In the genomic region with DNA sequence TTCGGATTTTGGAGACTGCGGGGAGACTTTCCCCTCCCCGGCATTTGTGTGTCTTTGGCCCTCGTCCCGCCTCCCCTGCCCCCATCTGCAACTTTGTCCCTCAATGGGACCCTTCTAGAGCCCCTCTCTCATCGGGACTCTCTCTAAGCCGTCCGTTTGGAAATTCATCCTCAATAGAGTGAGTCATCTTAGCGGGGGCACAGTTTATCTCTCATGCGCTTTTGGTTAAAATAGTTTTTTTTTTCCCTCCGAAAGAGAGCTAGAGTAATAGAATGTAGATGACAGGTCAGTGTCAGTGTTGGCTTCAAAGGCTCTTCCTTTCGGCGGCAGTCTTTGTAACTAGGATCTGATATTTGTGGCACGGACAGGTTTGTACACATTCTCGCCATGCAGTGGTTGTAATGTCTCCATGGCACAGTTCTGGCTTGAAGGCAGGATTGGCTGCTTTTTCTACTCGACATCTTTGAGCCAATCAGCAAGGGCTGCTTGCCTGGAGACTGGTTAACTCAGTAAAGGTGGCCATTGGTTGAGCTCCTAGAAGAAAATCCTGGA, we compare ENCODE assay signal across 8 cellular contexts. TPM values are rescaled to one million over a fixed set of nuclear protein-coding genes. Genes with fewer than 3 reads are reported as not detected.
DNase-seq lines count a peak whose midpoint lies in the region; FAIRE-seq lines count a peak whose summit lies in the region.

No MANE protein-coding gene starts in this region.

- H3K27me3 Mint-ChIP-seq in activated naive CD4-positive, alpha-beta T cell treated with anti-CD3 and anti-CD28 coated beads for 36 hours (ENCODE audit: low read depth), result no peaks in the 10 kb centered on the region

- H3K4me3 Mint-ChIP-seq in activated naive CD4-positive, alpha-beta T cell treated with anti-CD3 and anti-CD28 coated beads for 36 hours, result peak overlapping the region; percentile 93

- CTCF ChIA-PET in activated naive CD4-positive, alpha-beta T cell treated with anti-CD3 and anti-CD28 coated beads for 36 hours (lab: Charles Lee), result interaction anchor here (0.6 to 2.8 kb wide), 6 partner anchors 79 to 271 kb away, joined by 3 to 14 read pairs (median 4); no protein-coding TSS in a partner anchor

- H3K4me1 Mint-ChIP-seq in activated naive CD4-positive, alpha-beta T cell treated with anti-CD3 and anti-CD28 coated beads for 36 hours (ENCODE audit: low read depth), result peaks cover 32% of the 10 kb centered on the region

- in situ Hi-C loops in HAP-1 (cut with MboI; ENCODE audit: low sequenced_read_pairs), result loop anchor here (10.0 kb wide), 1 partner anchor 257 kb away; no protein-coding TSS in a partner anchor

- H2AK5ac ChIP-seq in neuronal stem cell (ENCODE audit: low read depth, low read length), result peak overlapping the region; percentile 97

- no peaks in the 10 kb centered on the region for H3K9me3 Mint-ChIP-seq in activated naive CD4-positive, alpha-beta T cell treated with anti-CD3 and anti-CD28 coated beads for 36 hours

- peak overlapping the region; percentile 100 for H3K18ac ChIP-seq in neuronal stem cell (ENCODE audit: low read length)

- peak overlapping the region; percentile 83 for H3K4me2 ChIP-seq in neuronal stem cell (ENCODE audit: insufficient read depth, low read length, poor library complexity, severe bottlenecking)

- peak overlapping the region; percentile 94 for H2BK5ac ChIP-seq in neuronal stem cell (ENCODE audit: low read length)

- no peak overlapping the region for H2BK12ac ChIP-seq in neuronal stem cell (ENCODE audit: low read length)

- no CpG with 5 or more reads among the region's 16 CpGs for WGBS in neuronal stem cell (ENCODE audit: extremely low coverage in 2 of 2, insufficient read length in 2 of 2, insufficient replicate concordance in 1 of 2), 2 donors

- H2BK15ac ChIP-seq in neuronal stem cell (ENCODE audit: low read length), result peak overlapping the region; percentile 92

- intact Hi-C loops in activated naive CD4-positive, alpha-beta T cell treated with anti-CD3 and anti-CD28 coated beads for 36 hours (cut with micrococcal nuclease), result loop anchor here (2.0 to 10.0 kb wide), 10 partner anchors 93 to 1393 kb away; a partner anchor contains a TSS

- H3K14ac ChIP-seq in neuronal stem cell (ENCODE audit: low read length), result no peak overlapping the region

- peak overlapping the region; percentile 99 for H3K9ac ChIP-seq in neuronal stem cell (ENCODE audit: low read depth, low read length, poor library complexity)

- no peaks in the 10 kb centered on the region for H3K9me3 ChIP-seq in HAP-1
- H3K9me3 ChIP-seq in MG63, result no peaks in the 10 kb centered on the region
- no peaks in the 10 kb centered on the region for H3K9me3 ChIP-seq in neuronal stem cell (replicated peaks in 1 of 2; ENCODE audit: control insufficient read depth in 2 of 2, insufficient read depth in 1 of 2, low read depth in 1 of 2, low read length in 2 of 2)

- no peaks in the 10 kb centered on the region for H3K27me3 ChIP-seq in HAP-1 (ENCODE audit: low read depth)
- H3K27me3 ChIP-seq in MG63, result no peaks in the 10 kb centered on the region
- H3K27me3 ChIP-seq in neuronal stem cell (ENCODE audit: control insufficient read depth in 3 of 3, insufficient read depth in 3 of 3, low read depth in 1 of 3, low read length in 3 of 3), result no peaks in the 10 kb centered on the region

- H3K79me1 ChIP-seq in neuronal stem cell (ENCODE audit: low read depth, low read length), result peaks cover 3% of the 10 kb centered on the region

- peak overlapping the region; percentile 66 for H3K4ac ChIP-seq in neuronal stem cell (ENCODE audit: low read length)

- no peaks in the 10 kb centered on the region for H3K36me3 ChIP-seq in HAP-1 (replicated peaks)
- H3K36me3 ChIP-seq in MG63, result no peaks in the 10 kb centered on the region
- H3K36me3 ChIP-seq in neuronal stem cell (replicated peaks in 1 of 2; ENCODE audit: control insufficient read depth in 2 of 2, insufficient read depth in 2 of 2, low read length in 2 of 2), result peaks cover 2 to 36% of the 10 kb centered on the region in 2 donors

- H3K27ac ChIP-seq in neuronal stem cell (replicated peaks; ENCODE audit: low read length) (peak overlapping the region; percentile 94), temporal lobe (ENCODE audit: low read depth, low read length) (peak overlapping the region; percentile 84)

- peak; percentile 80 for DNase-seq in GDM1 (lab: John Stamatoyannopoulos, UW)
- DNase-seq in HAP-1 (ENCODE audit: low spot score in 2 of 2), result peak; percentile 83 to 93
- DNase-seq in MG63, result peak; percentile 81
- DNase-seq in SHP77 treated with DMSO at 0.1 percent for 48 hours (lab: John Stamatoyannopoulos, UW), result peak; percentile 56
- DNase-seq in activated naive CD4-positive, alpha-beta T cell treated with anti-CD3 and anti-CD28 coated beads for 36 hours, result peak; percentile 88
- DNase-seq in frontal cortex (ENCODE audit: low spot score in 2 of 2), result peak; percentile 70 to 74
- DNase-seq in neuronal stem cell (ENCODE audit: low spot score), result peak; percentile 68

- H3K27ac Mint-ChIP-seq in activated naive CD4-positive, alpha-beta T cell treated with anti-CD3 and anti-CD28 coated beads for 36 hours, result peak overlapping the region; percentile 94

- H3K23ac ChIP-seq in neuronal stem cell (ENCODE audit: low read depth, low read length, poor library complexity), result peak overlapping the region; percentile 98

- H3K4me1 ChIP-seq in HAP-1 (peaks cover 17% of the 10 kb centered on the region), neuronal stem cell (ENCODE audit: control insufficient read depth in 2 of 2, insufficient read depth in 1 of 2, low read depth in 1 of 2, low read length in 2 of 2) (peaks cover 4 to 5% of the 10 kb centered on the region in 2 donors)

- H2BK120ac ChIP-seq in neuronal stem cell (ENCODE audit: low read depth, low read length), result peak overlapping the region; percentile 91

- no peak for FAIRE-seq in frontal cortex (lab: Jason Lieb, UNC)

- H3K4me3 ChIP-seq in HAP-1 (peak overlapping the region; percentile 53), MG63 (peak overlapping the region; percentile 71), neuronal stem cell (ENCODE audit: low read length in 2 of 2) (peak overlapping the region; percentile 86 to 87)

- peak overlapping the region; percentile 86 for H2AFZ ChIP-seq in neuronal stem cell (ENCODE audit: low read length)

- peaks cover 9% of the 10 kb centered on the region for H3K36me3 Mint-ChIP-seq in activated naive CD4-positive, alpha-beta T cell treated with anti-CD3 and anti-CD28 coated beads for 36 hours (ENCODE audit: low read depth)

- no peak overlapping the region for H4K8ac ChIP-seq in neuronal stem cell (ENCODE audit: low read depth, low read length)

- H4K91ac ChIP-seq in neuronal stem cell (ENCODE audit: low read depth, low read length, poor library complexity), result no peak overlapping the region

RNA-seq across cellular contexts. Expression of a gene that starts 1.0 kb away (rescaled TPM):
- 1.3 and 1.5 TPM in 2 replicates for total RNA-seq in MG63 (2014; rRNA removed; shearing (Covaris generic); ENCODE audit: low replicate concordance)
- 10 to 100 TPM; 17.5 to 18.8 TPM for total RNA-seq in activated naive CD4-positive, alpha-beta T cell treated with anti-CD3 and anti-CD28 coated beads for 36 hours
- total RNA-seq in frontal cortex (77.5 TPM), temporal lobe (60.2 TPM)
- polyA plus RNA-seq in neuronal stem cell (2013, experiment 1 of 2), result 13.5 TPM
- 14.7 TPM for polyA plus RNA-seq in neuronal stem cell (2013, experiment 2 of 2)

Comparison
In these comparisons a context has a peak if more than half of its experiments do, and no peak if none do; other contexts are left out.
1. Peak in every context shown above with its lines: DNase-seq, H3K4me3 ChIP-seq and H3K27ac ChIP-seq.